Comparison of ENCODE assay signal across 1 cellular context in genomic region chr19:48899781-48900476, GRCh38.
TF ChIP-seq lines count a peak whose summit lies in the region.

Gene NUCB1 (plus strand): TSS chr19:48900312. CDS start chr19:48900797, 485 bp downstream.

TF ChIP-seq in IMR-90, 13 proteins besides CTCF, POLR2A, EP300 and RAD21 (continued from another document):
- TF ChIP-seq MXI1 (IDR thresholded peaks at IDR 0.05; ENCODE audit: borderline replicate concordance, low read depth, low read length), result peak; percentile 44; the same call in 1 of the 2 replicates
